ENCODE assay signal across 8 cellular contexts in the genomic region with DNA sequence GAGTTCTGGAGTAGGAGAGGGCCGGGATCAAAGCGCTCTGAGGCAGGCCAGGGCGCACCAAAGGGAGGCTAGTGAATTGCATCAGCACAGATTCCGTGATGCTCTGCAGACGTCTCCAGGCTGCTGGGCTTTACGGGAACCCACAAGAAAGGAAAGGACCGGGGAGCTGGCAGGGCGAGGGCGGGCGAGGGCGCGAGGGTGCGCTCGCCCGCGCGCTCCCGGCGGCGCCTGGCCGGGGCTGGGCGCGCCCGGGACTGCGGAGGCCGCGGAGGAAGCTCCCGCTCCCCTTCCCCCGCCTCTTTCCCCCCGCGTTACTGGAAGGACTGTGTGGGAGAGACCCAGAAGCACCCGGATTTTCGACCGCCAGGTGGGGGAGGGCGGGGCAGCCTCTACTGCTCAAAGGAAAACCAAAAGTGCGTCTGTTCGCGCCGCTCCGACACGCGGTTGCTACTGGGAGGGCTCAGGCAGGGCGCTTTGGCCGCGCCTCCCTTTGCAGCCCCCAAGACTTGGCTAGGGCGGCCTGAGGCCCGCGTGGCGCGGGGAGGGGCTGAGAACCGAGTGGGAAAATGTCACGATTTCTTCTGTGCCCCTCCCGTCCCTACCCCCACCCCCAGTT. TPM values are rescaled to one million over a fixed set of nuclear protein-coding genes. Genes with fewer than 3 reads are reported as not detected.
DNase-seq lines count a peak whose midpoint lies in the region; ATAC-seq, FAIRE-seq and TF ChIP-seq lines count a peak whose summit lies in the region.

No MANE protein-coding gene starts in this region.

- no peak for FAIRE-seq in keratinocyte (lab: Jason Lieb, UNC)

- TF ChIP-seq POLR2A in GM19099 (IDR thresholded peaks at IDR 0.05; ENCODE audit: extremely low read depth, insufficient read length, low read depth), result peak; percentile 34

- peak in 2 of 3 experiments; percentile 9 to 16 for TF ChIP-seq CTCF in keratinocyte (optimal IDR thresholded peaks at IDR 0.05 in 1 of 3, IDR thresholded peaks at IDR 0.05 in 1 of 3, conservative IDR thresholded peaks at IDR 0.05 in 1 of 3; ENCODE audit: extremely low read depth in 1 of 3, insufficient read depth in 2 of 3, low read length in 3 of 3)

- H3K27me3 ChIP-seq in keratinocyte (ENCODE audit: control insufficient read depth, extremely low read depth, insufficient read depth, low read length), result no peaks in the 10 kb centered on the region

- dilution Hi-C loops in keratinocyte (cut with MboI; ENCODE audit: extremely low pct_ligation_motif_present, low sequenced_read_pairs), result no loop called here

- peak overlapping the region; percentile 97 for H3K4me2 ChIP-seq in keratinocyte (ENCODE audit: control insufficient read depth, extremely low read depth, insufficient read depth, low read depth, low read length)

- peaks cover 29% of the 10 kb centered on the region for H3K4me1 ChIP-seq in keratinocyte (ENCODE audit: control insufficient read depth, extremely low read depth, insufficient read depth, low read length)

- H3K9me1 ChIP-seq in keratinocyte (ENCODE audit: control insufficient read depth, extremely low read depth, insufficient read depth, low read length), result no peaks in the 10 kb centered on the region

- no peaks in the 10 kb centered on the region for H4K20me1 ChIP-seq in keratinocyte (ENCODE audit: control insufficient read depth, extremely low read depth, insufficient read depth, low read length)

- no peaks in the 10 kb centered on the region for H3K36me3 ChIP-seq in keratinocyte (ENCODE audit: control insufficient read depth in 2 of 2, extremely low read depth in 1 of 2, insufficient read depth in 2 of 2, low read length in 2 of 2)

- peak; percentile 36 to 50 for ATAC-seq in activated CD4-positive, CD25-positive, alpha-beta regulatory T cell treated with anti-CD3 and anti-CD28 coated beads, Interleukin-2, amount 50 U/mL, for 24 hours

- peak overlapping the region; percentile 77 to 94 (median 79) for H3K4me3 ChIP-seq in keratinocyte (ENCODE audit: control insufficient read depth in 2 of 3, extremely low read depth in 1 of 3, insufficient read depth in 2 of 3, low read depth in 1 of 3, low read length in 3 of 3)

- peak overlapping the region; percentile 16 for H2AFZ ChIP-seq in keratinocyte (ENCODE audit: control insufficient read depth, low read length)

- H3K9ac ChIP-seq in keratinocyte (ENCODE audit: control insufficient read depth, extremely low read depth, insufficient read depth, low read length), result peak overlapping the region; percentile 88

- peaks cover 23% of the 10 kb centered on the region for H3K79me2 ChIP-seq in keratinocyte (ENCODE audit: control insufficient read depth, insufficient read depth, low read length)

- peak; percentile 85 for DNase-seq in AG08396 (ENCODE audit: low spot score)
- DNase-seq in NCI-H2107 (lab: John Stamatoyannopoulos, UW), result peak; percentile 52
- DNase-seq in caudate nucleus (lab: John Stamatoyannopoulos, UW), result peak in 56 of 61 donors; percentile 7 to 94 (median 64)
- DNase-seq in keratinocyte (ENCODE audit: low read depth, low spot score), result no peak
- DNase-seq in stimulated activated CD4-positive, alpha-beta T cell treated with anti-CD3 and anti-CD28 coated beads, Interleukin-12 subunit alpha, Interleukin-12 subunit beta, amount 100 ng/mL, for 4 hours, result peak; percentile 93
- DNase-seq in NCI-H187 treated with DMSO at 0.1 percent for 48 hours (lab: John Stamatoyannopoulos, UW), result no peak

- peak overlapping the region; percentile 95 for H3K27ac ChIP-seq in caudate nucleus (ENCODE audit: low read depth, low read length)
- peak overlapping the region; percentile 89 for H3K27ac ChIP-seq in keratinocyte (ENCODE audit: control insufficient read depth, insufficient read depth, low read length)

- no peaks in the 10 kb centered on the region for H3K9me3 ChIP-seq in keratinocyte (ENCODE audit: control insufficient read depth, low read depth, low read length)

RNA-seq across cellular contexts. Expression of gene FOSL2, which starts 2.3 kb away (rescaled TPM):
- 20.4 to 32.7 TPM (median 24.1 TPM) in 3 replicates for polyA plus RNA-seq in keratinocyte
- 34.5 TPM for polyA plus RNA-seq in keratinocyte (2011; ENCODE audit: low read depth)
- polyA plus RNA-seq in keratinocyte (2011; cell fraction: cytosol; rRNA removed), result 20.3 and 23.5 TPM in 2 replicates
- 65.4 and 67.8 TPM in 2 replicates for polyA plus RNA-seq in keratinocyte (2011; cell fraction: nucleus; rRNA removed)
- polyA plus RNA-seq in keratinocyte (2012; ENCODE audit: low replicate concordance), result 24.4 and 59.1 TPM in 2 replicates
- polyA minus RNA-seq in keratinocyte, result 40.4 to 67.6 TPM (median 60.8 TPM) in 3 replicates
- 47.8 TPM for polyA minus RNA-seq in keratinocyte (2011; cell fraction: cytosol; rRNA and poly(A)+ RNA removed)
- 63.4 and 86.1 TPM in 2 replicates for polyA minus RNA-seq in keratinocyte (2011; cell fraction: nucleus; rRNA and poly(A)+ RNA removed)

Comparison
In these comparisons a context has a peak if more than half of its experiments do, and no peak if none do; other contexts are left out.
1. DNase-seq: peak in AG08396 (single experiment), NCI-H2107 (single experiment), caudate nucleus (56 of 61) and stimulated activated CD4-positive, alpha-beta T cell treated with anti-CD3 and anti-CD28 coated beads, Interleukin-12 subunit alpha, Interleukin-12 subunit beta, amount 100 ng/mL, for 4 hours (single experiment); none in keratinocyte (single experiment) and NCI-H187 treated with DMSO at 0.1 percent for 48 hours (single experiment).